In genomic region chr12:131916306-131917138, GRCh38 we compare ENCODE assay signal across 17 cellular contexts. TPM values are rescaled to one million over a fixed set of nuclear protein-coding genes. Genes with fewer than 3 reads are reported as not detected.
DNase-seq lines count a peak whose midpoint lies in the region; ATAC-seq and TF ChIP-seq lines count a peak whose summit lies in the region.
"Had no signal": no experiment of that assay in that cellular context is flagged by ENCODE, and none has a peak within 500 bp of the region (broad histone marks: within the 10 kb centered on the region; RNA-seq: fewer than 3 reads in every experiment).

No MANE protein-coding gene starts in this region.

- TF ChIP-seq CTCF in HEK293 (tag by site-specific recombination; IDR thresholded peaks at IDR 0.05), result no peak
- no peak for TF ChIP-seq CTCF in foreskin keratinocyte (conservative IDR thresholded peaks at IDR 0.05)
- no peak for TF ChIP-seq CTCF in sigmoid colon (IDR thresholded peaks at IDR 0.05)

- CTCF ChIA-PET in HEK293 (lab: Yijun Ruan, JAX), result interaction anchor here (1.8 kb wide), 1 partner anchor 73 kb away, joined by 4 read pairs; no protein-coding TSS in a partner anchor

- DNase-seq in DMS53 (lab: John Stamatoyannopoulos, UW) (peak; percentile 21), DMS53 treated with DMSO at 0.1 percent for 48 hours (lab: John Stamatoyannopoulos, UW; ENCODE audit: unreplicated experiment) (no peak), foreskin keratinocyte (no peak), sciatic nerve (ENCODE audit: low spot score) (peak; percentile 65), AG08396 (ENCODE audit: low spot score) (no peak), sigmoid colon (no peak), COR-L47 (lab: John Stamatoyannopoulos, UW) (no peak)
- DNase-seq: C1 segment of cervical spinal cord, IMR-90, NCI-H1048, NCI-H146, NCI-H2081 treated with DMSO at 0.1 percent for 48 hours, NCI-H226, NCI-H526 had no signal

- intact Hi-C loops in sciatic nerve (cut with DNase I), result no loop called here
- intact Hi-C loops in sigmoid colon (cut with DNase I), result no loop called here

- 93 to 94% methylated on average over 36 of the region's 36 CpGs for WGBS in sigmoid colon, 2 donors

- no peak for TF ChIP-seq EP300 in sigmoid colon (IDR thresholded peaks at IDR 0.05)

- H3K27ac ChIP-seq in HEK293 (ENCODE audit: extremely low read depth, low read depth, low read length) (no peak overlapping the region), foreskin keratinocyte (no peak overlapping the region), sigmoid colon (peak overlapping the region in 1 of 4 donors; percentile 22)
- H3K27ac ChIP-seq: 22Rv1, RWPE1 had no signal

- POLR2A ChIA-PET in HEK293 (lab: Yijun Ruan, JAX), result no interaction called here

- H3K36me3 ChIP-seq in HEK293 (ENCODE audit: control insufficient read depth in 2 of 2, insufficient read depth in 1 of 2, low read length in 2 of 2) (peaks cover 0 to 87% of the 10 kb centered on the region in 2 experiments; a peak in 2 of 3 replicates), sigmoid colon (peaks cover 55 to 94% (median 71%) of the 10 kb centered on the region in 4 donors)

- H3K9me3 ChIP-seq in HEK293 (ENCODE audit: control insufficient read depth, insufficient read depth, low read depth, low read length), result no peaks in the 10 kb centered on the region
- H3K9me3 ChIP-seq in sigmoid colon, result no peaks in the 10 kb centered on the region

- peaks cover 5% of the 10 kb centered on the region for H3K4me1 ChIP-seq in HEK293 (ENCODE audit: control insufficient read depth, insufficient read depth, low read length)
- H3K4me1 ChIP-seq in foreskin keratinocyte, result no peaks in the 10 kb centered on the region
- H3K4me1 ChIP-seq in sigmoid colon, result peaks cover 0 to 17% (median 14%) of the 10 kb centered on the region in 4 donors

- H3K27me3 ChIP-seq in foreskin keratinocyte, result no peaks in the 10 kb centered on the region
- no peaks in the 10 kb centered on the region for H3K27me3 ChIP-seq in sigmoid colon

- H3K4me3 ChIP-seq in HEK293 (ENCODE audit: low read depth, low read length) (no peak overlapping the region), sigmoid colon (no peak overlapping the region)

- no peak for TF ChIP-seq POLR2A in sigmoid colon (IDR thresholded peaks at IDR 0.05)

- ATAC-seq in foreskin keratinocyte (peak; percentile 29), sciatic nerve (no peak)

TF ChIP-seq in HEK293, 187 proteins besides CTCF, POLR2A, EP300 and RAD21:
- TF ChIP-seq ZNF544 (tag by site-specific recombination; IDR thresholded peaks at IDR 0.05), result no peak
- TF ChIP-seq SCRT2 (tag by site-specific recombination; IDR thresholded peaks at IDR 0.05), result 0 out of 2 replicates have a peak, but pooled peaks have one; percentile 15
- TF ChIP-seq ZNF677 (tag by site-specific recombination; IDR thresholded peaks at IDR 0.05), result no peak
- TF ChIP-seq GLI2 (tag by site-specific recombination; IDR thresholded peaks at IDR 0.05; ENCODE audit: borderline replicate concordance, low read depth), result no peak
- TF ChIP-seq KLF16 (tag by site-specific recombination; IDR thresholded peaks at IDR 0.05), result no peak

RNA-seq across cellular contexts. Expression of gene PUS1, which starts 12.6 kb away (rescaled TPM):
- total RNA-seq in foreskin keratinocyte (26.4 and 31.8 TPM in 2 replicates), sciatic nerve (16.3 TPM), sigmoid colon (10 to 100 TPM in 1 of 4 donors, 1 to 10 TPM in 3; 7.6 to 15.6 (median 8.9) TPM)
- polyA plus RNA-seq in foreskin keratinocyte (46.8 and 47.4 TPM in 2 replicates), sigmoid colon (10 to 100 TPM in 1 of 3 donors, 1 to 10 TPM in 2; 9.0 to 33.8 (median 9.7) TPM)

RNA-seq across cellular contexts. Expression of gene ULK1, which starts 22.1 kb away (rescaled TPM):
- total RNA-seq in foreskin keratinocyte, result 5.4 and 7.0 TPM in 2 replicates
- 4.5 and 6.0 TPM in 2 replicates for polyA plus RNA-seq in foreskin keratinocyte
- 40.6 TPM for total RNA-seq in sciatic nerve
- 10 to 100 TPM; 13.2 to 29.1 (median 18.6) TPM for total RNA-seq in sigmoid colon
- 10 to 100 TPM in 1 of 3 donors, 1 to 10 TPM in 2; 5.3 to 17.5 (median 5.4) TPM for polyA plus RNA-seq in sigmoid colon

RNA-seq across cellular contexts. Expression of gene EP400, which starts 33.2 kb away (rescaled TPM):
- total RNA-seq in foreskin keratinocyte (15.5 and 18.4 TPM in 2 replicates), sciatic nerve (56.9 TPM), sigmoid colon (10 to 100 TPM; 14.5 to 35.7 (median 18.8) TPM)
- polyA plus RNA-seq in foreskin keratinocyte (9.5 and 11.7 TPM in 2 replicates), sigmoid colon (10 to 100 TPM in 1 of 3 donors, 1 to 10 TPM in 2; 3.2 to 22.3 (median 4.2) TPM)

Comparison
In these comparisons a context has a peak if more than half of its experiments do, and no peak if none do; other contexts are left out.
1. DNase-seq: peak in DMS53 (single experiment) and sciatic nerve (single experiment); none in DMS53 treated with DMSO at 0.1 percent for 48 hours (single experiment), foreskin keratinocyte (0 of 2), AG08396 (single experiment), sigmoid colon (single experiment) and COR-L47 (single experiment).